1 cellular context compared by ENCODE assay signal in the genomic region with DNA sequence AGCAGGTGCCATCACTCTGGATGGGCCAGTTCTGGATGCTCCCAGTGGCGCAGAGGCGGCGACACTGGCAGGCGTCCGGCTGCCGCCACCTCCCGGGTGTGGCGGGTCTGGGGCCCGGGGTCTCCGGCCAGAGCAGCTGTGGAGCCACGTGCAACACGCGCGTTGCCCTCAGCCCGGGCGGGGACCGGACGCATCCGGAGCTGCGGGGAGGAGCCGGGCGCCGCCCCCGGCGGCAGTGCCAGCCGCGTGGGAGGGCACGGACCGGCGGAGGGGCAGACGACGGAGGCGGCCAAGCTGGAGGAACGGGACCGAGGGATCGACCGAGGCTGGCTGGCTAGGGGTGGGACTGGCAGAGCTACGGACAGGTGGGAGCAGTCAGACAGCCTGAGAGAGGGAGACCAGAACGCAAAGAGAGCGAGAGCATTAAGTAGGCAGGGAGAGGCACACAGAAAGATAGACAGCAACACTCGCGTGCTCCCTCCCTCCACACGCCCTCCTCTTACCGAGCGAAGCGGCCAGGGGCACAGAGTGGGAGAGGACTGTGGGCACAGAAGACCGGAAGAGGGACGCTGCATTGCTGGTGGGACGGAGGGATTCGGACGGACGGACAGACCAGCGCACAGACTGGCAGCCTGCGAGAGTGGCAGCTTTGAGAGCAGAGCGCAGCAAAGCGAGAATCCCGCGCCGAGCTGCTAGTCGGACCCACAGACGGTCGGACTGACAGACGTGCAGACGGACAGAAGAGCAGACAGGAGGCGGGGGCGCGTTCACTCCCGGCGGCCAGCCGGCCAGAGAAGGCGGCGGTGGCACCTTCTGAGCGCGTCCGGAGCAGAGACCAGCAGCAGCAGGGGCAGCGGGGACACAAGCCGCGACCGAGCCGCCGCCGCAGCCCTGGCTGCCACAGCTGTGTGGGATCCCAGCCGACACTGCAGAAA.
TF ChIP-seq lines count a peak whose summit lies in the region.

A gene (plus strand): TSS at position 275 of the 935 bp plus-strand sequence. CDS start 42,227 bp downstream, outside the sequence.

TF ChIP-seq in WTC11, 78 proteins besides CTCF, POLR2A, EP300 and RAD21 (continued from another document):
- TF ChIP-seq, protein P1, sequence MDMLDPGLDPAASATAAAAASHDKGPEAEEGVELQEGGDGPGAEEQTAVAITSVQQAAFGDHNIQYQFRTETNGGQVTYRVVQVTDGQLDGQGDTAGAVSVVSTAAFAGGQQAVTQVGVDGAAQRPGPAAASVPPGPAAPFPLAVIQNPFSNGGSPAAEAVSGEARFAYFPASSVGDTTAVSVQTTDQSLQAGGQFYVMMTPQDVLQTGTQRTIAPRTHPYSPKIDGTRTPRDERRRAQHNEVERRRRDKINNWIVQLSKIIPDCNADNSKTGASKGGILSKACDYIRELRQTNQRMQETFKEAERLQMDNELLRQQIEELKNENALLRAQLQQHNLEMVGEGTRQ (CRISPR knock-in tag; IDR thresholded peaks at IDR 0.05), result 0 out of 2 replicates have a peak, but pooled peaks have one; percentile 5
- TF ChIP-seq, protein P2, sequence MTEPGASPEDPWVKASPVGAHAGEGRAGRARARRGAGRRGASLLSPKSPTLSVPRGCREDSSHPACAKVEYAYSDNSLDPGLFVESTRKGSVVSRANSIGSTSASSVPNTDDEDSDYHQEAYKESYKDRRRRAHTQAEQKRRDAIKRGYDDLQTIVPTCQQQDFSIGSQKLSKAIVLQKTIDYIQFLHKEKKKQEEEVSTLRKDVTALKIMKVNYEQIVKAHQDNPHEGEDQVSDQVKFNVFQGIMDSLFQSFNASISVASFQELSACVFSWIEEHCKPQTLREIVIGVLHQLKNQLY (CRISPR knock-in tag; IDR thresholded peaks at IDR 0.05), result no peak
- no peak for TF ChIP-seq SOX15 (CRISPR knock-in tag; IDR thresholded peaks at IDR 0.05)
